13 cellular contexts compared by ENCODE assay signal in the genomic region with DNA sequence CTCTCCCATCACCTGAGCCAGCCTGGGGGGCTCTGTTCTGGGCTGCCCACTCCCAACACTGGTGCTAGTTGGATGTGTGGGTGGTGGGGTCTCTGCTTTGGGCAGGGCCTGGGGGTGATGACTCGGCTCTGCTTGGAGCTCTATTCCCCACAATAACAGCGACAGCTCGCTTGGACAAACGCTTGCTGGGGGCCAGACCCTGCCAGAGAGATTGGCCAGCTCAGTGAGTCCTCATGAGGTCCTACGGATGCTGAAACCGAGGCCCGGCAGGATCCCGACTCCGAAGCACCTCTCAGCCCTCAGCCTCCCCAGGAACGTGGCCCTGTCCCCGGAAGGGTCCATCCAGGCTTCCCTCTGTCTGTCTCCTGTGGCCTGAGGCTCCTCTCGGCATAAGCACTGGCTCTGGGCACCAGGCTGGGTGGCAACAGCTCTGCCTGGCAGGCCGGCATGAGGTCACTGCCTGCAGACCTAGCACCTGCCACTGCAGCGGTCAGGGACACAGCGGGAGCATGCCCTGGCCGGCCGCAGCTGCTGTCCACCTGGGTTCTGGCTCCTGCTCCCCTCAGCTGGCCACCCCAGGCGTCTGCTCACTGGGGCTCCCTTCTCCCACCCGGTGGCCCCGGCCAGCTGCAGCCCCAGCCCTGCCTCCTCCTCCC. TPM values are rescaled to one million over a fixed set of nuclear protein-coding genes. Genes with fewer than 3 reads are reported as not detected.
DNase-seq lines count a peak whose midpoint lies in the region; ATAC-seq and TF ChIP-seq lines count a peak whose summit lies in the region.
"Had no signal": no experiment of that assay in that cellular context is flagged by ENCODE, and none has a peak within 500 bp of the region (broad histone marks: within the 10 kb centered on the region; RNA-seq: fewer than 3 reads in every experiment).

No MANE protein-coding gene starts in this region.

- H3K27me3 Mint-ChIP-seq in Calu3 (ENCODE audit: unreplicated experiment), result no peaks in the 10 kb centered on the region
- H3K27me3 Mint-ChIP-seq in activated CD4-positive, alpha-beta T cell treated with anti-CD3 and anti-CD28 coated beads, Interleukin-2, amount 10 ng/mL, durations not matched to agents 7 days and 5 days, result no peaks in the 10 kb centered on the region
- no peaks in the 10 kb centered on the region for H3K27me3 Mint-ChIP-seq in activated CD4-positive, alpha-beta memory T cell treated with anti-CD3 and anti-CD28 coated beads, Interleukin-2, amount 10 ng/mL, durations not matched to agents 7 days and 5 days

- H3K27ac Mint-ChIP-seq in Calu3 (ENCODE audit: unreplicated experiment), result peak overlapping the region; percentile 67
- H3K27ac Mint-ChIP-seq in activated CD4-positive, alpha-beta T cell treated with anti-CD3 and anti-CD28 coated beads, Interleukin-2, amount 10 ng/mL, durations not matched to agents 7 days and 5 days, result no peak overlapping the region
- no peak overlapping the region for H3K27ac Mint-ChIP-seq in activated CD4-positive, alpha-beta memory T cell treated with anti-CD3 and anti-CD28 coated beads, Interleukin-2, amount 10 ng/mL, durations not matched to agents 7 days and 5 days
- H3K27ac Mint-ChIP-seq: activated T-helper 2 cell treated with anti-CD3 and anti-CD28 coated beads, Interferon-gamma antibody, Interleukin-2, Interleukin-4, amounts not matched to agents 10 μg/mL and 5 μg/mL and 100 μg/mL, durations not matched to agents 14 hours and 24 hours and 36 hours had no signal

- H3K4me1 ChIP-seq in right atrium auricular region (peaks cover 0 to 94% of the 10 kb centered on the region in 2 donors), skeletal muscle satellite cell (ENCODE audit: control insufficient read depth, insufficient read depth, low read length) (peaks cover 57% of the 10 kb centered on the region)

- H3K9me3 Mint-ChIP-seq in Calu3 (ENCODE audit: low read depth, unreplicated experiment), result no peaks in the 10 kb centered on the region
- no peaks in the 10 kb centered on the region for H3K9me3 Mint-ChIP-seq in activated CD4-positive, alpha-beta T cell treated with anti-CD3 and anti-CD28 coated beads, Interleukin-2, amount 10 ng/mL, durations not matched to agents 7 days and 5 days
- no peaks in the 10 kb centered on the region for H3K9me3 Mint-ChIP-seq in activated CD4-positive, alpha-beta memory T cell treated with anti-CD3 and anti-CD28 coated beads, Interleukin-2, amount 10 ng/mL, durations not matched to agents 7 days and 5 days
- H3K9me3 Mint-ChIP-seq: activated T-helper 2 cell treated with anti-CD3 and anti-CD28 coated beads, Interferon-gamma antibody, Interleukin-2, Interleukin-4, amounts not matched to agents 10 μg/mL and 5 μg/mL and 100 μg/mL, durations not matched to agents 14 hours and 24 hours and 36 hours had no signal

- no peak for DNase-seq in Calu3
- DNase-seq in RPMI7951 (ENCODE audit: low read depth), result peak; percentile 71
- no peak for DNase-seq in right atrium auricular region (ENCODE audit: low spot score)
- DNase-seq in activated CD4-positive, alpha-beta T cell treated with anti-CD3 and anti-CD28 coated beads, Interleukin-2, amount 10 ng/mL, durations not matched to agents 7 days and 5 days, result no peak
- no peak for DNase-seq in activated CD4-positive, alpha-beta memory T cell treated with anti-CD3 and anti-CD28 coated beads, Interleukin-2, amount 10 ng/mL, durations not matched to agents 7 days and 5 days
- DNase-seq: activated CD4-positive, alpha-beta T cell treated with anti-CD3 and anti-CD28 coated beads for 1 hour; GM23248; NCI-H2107; occipital lobe had no signal

- H3K36me3 Mint-ChIP-seq in Calu3 (ENCODE audit: insufficient read depth, unreplicated experiment), result peaks cover 40% of the 10 kb centered on the region
- no peaks in the 10 kb centered on the region for H3K36me3 Mint-ChIP-seq in activated CD4-positive, alpha-beta T cell treated with anti-CD3 and anti-CD28 coated beads, Interleukin-2, amount 10 ng/mL, durations not matched to agents 7 days and 5 days (ENCODE audit: low read depth)
- no peaks in the 10 kb centered on the region for H3K36me3 Mint-ChIP-seq in activated CD4-positive, alpha-beta memory T cell treated with anti-CD3 and anti-CD28 coated beads, Interleukin-2, amount 10 ng/mL, durations not matched to agents 7 days and 5 days (ENCODE audit: low read depth)

- CTCF ChIA-PET in Calu3 (lab: Charles Lee), result interaction anchor here (0.7 to 1.6 kb wide), 7 partner anchors 11 to 100 kb away, joined by 3 to 7 read pairs (median 5); no protein-coding TSS in a partner anchor
- CTCF ChIA-PET in activated CD4-positive, alpha-beta T cell treated with anti-CD3 and anti-CD28 coated beads, Interleukin-2, amount 10 ng/mL, durations not matched to agents 7 days and 5 days (lab: Charles Lee), result no interaction called here
- CTCF ChIA-PET in activated CD4-positive, alpha-beta memory T cell treated with anti-CD3 and anti-CD28 coated beads, Interleukin-2, amount 10 ng/mL, durations not matched to agents 7 days and 5 days (lab: Charles Lee), result interaction anchor here (0.9 kb wide), 1 partner anchor 37 kb away, joined by 3 read pairs; no protein-coding TSS in a partner anchor

- H3K4me1 Mint-ChIP-seq in Calu3 (ENCODE audit: low read depth, unreplicated experiment), result peaks cover 23% of the 10 kb centered on the region
- H3K4me1 Mint-ChIP-seq in activated CD4-positive, alpha-beta T cell treated with anti-CD3 and anti-CD28 coated beads, Interleukin-2, amount 10 ng/mL, durations not matched to agents 7 days and 5 days, result no peaks in the 10 kb centered on the region
- H3K4me1 Mint-ChIP-seq in activated CD4-positive, alpha-beta memory T cell treated with anti-CD3 and anti-CD28 coated beads, Interleukin-2, amount 10 ng/mL, durations not matched to agents 7 days and 5 days, result no peaks in the 10 kb centered on the region

- H3K4me3 ChIP-seq in right atrium auricular region (no peak overlapping the region), skeletal muscle satellite cell (ENCODE audit: low read length) (no peak overlapping the region)
- H3K4me3 ChIP-seq: GM23248 had no signal

- H3K27me3 ChIP-seq in right atrium auricular region (no peaks in the 10 kb centered on the region), skeletal muscle satellite cell (ENCODE audit: control insufficient read depth, insufficient read depth, low read length) (no peaks in the 10 kb centered on the region)

- TF ChIP-seq CTCF in Calu3 (IDR thresholded peaks at IDR 0.05; ENCODE audit: unreplicated experiment), result no peak
- TF ChIP-seq CTCF in right atrium auricular region (IDR thresholded peaks at IDR 0.05), result no peak

- H3K9me3 ChIP-seq in right atrium auricular region (no peaks in the 10 kb centered on the region), skeletal muscle satellite cell (replicated peaks; ENCODE audit: low read length) (no peaks in the 10 kb centered on the region)

- no TSS peak for BruUV-seq in Calu3 (replicated peaks; lab: Mats Ljungman, UMichigan)

- ATAC-seq in HG02840 (IDR thresholded peaks at IDR 0.05; ENCODE audit: low FRiP score, unreplicated experiment), result no peak
- ATAC-seq in HG02763 (IDR thresholded peaks at IDR 0.05; ENCODE audit: unreplicated experiment), result no peak

- H3K9ac ChIP-seq in skeletal muscle satellite cell (ENCODE audit: low read depth, low read length), result peak overlapping the region; percentile 5

- no peak overlapping the region for H3K4me3 Mint-ChIP-seq in Calu3 (ENCODE audit: low read depth, unreplicated experiment)
- no peak overlapping the region for H3K4me3 Mint-ChIP-seq in activated CD4-positive, alpha-beta T cell treated with anti-CD3 and anti-CD28 coated beads, Interleukin-2, amount 10 ng/mL, durations not matched to agents 7 days and 5 days
- H3K4me3 Mint-ChIP-seq in activated CD4-positive, alpha-beta memory T cell treated with anti-CD3 and anti-CD28 coated beads, Interleukin-2, amount 10 ng/mL, durations not matched to agents 7 days and 5 days, result no peak overlapping the region

- peaks cover 36% of the 10 kb centered on the region for H3K36me3 ChIP-seq in right atrium auricular region
- peaks cover 24% of the 10 kb centered on the region for H3K36me3 ChIP-seq in skeletal muscle satellite cell (ENCODE audit: insufficient read depth, low read length)

- intact Hi-C loops in Calu3 (cut with micrococcal nuclease; ENCODE audit: unreplicated experiment), result no loop called here

- POLR2A ChIA-PET in activated CD4-positive, alpha-beta T cell treated with anti-CD3 and anti-CD28 coated beads, Interleukin-2, amount 10 ng/mL, durations not matched to agents 7 days and 5 days (lab: Charles Lee), result no interaction called here
- POLR2A ChIA-PET in activated CD4-positive, alpha-beta memory T cell treated with anti-CD3 and anti-CD28 coated beads, Interleukin-2, amount 10 ng/mL, durations not matched to agents 7 days and 5 days (lab: Charles Lee), result no interaction called here

- peak overlapping the region; percentile 50 for H3K4me2 ChIP-seq in skeletal muscle satellite cell (ENCODE audit: low read length)

- H3K27ac ChIP-seq in right atrium auricular region, result peak overlapping the region; percentile 77 to 85

RNA-seq across cellular contexts. Expression of gene NTHL1, which starts 7.1 kb away (rescaled TPM):
- total RNA-seq in Calu3 (2022), result 32.8 and 33.8 TPM in 2 replicates
- total RNA-seq in RPMI7951 (2014; rRNA removed; shearing (Covaris generic)), result 24.8 and 48.2 TPM in 2 replicates
- total RNA-seq in right atrium auricular region, result 10 to 100 TPM; 10.3 to 17.7 TPM
- 14.4 and 18.8 TPM in 2 replicates for total RNA-seq in skeletal muscle satellite cell (2012; rRNA removed)
- 10 to 100 TPM; 23.8 to 34.4 TPM for total RNA-seq in activated CD4-positive, alpha-beta T cell treated with anti-CD3 and anti-CD28 coated beads, Interleukin-2, amount 10 ng/mL, durations not matched to agents 7 days and 5 days
- total RNA-seq in activated CD4-positive, alpha-beta memory T cell treated with anti-CD3 and anti-CD28 coated beads, Interleukin-2, amount 10 ng/mL, durations not matched to agents 7 days and 5 days, result 10 to 100 TPM; 22.5 to 24.5 TPM

RNA-seq across cellular contexts. Expression of gene TSC2, which starts 7.2 kb away (rescaled TPM):
- total RNA-seq in Calu3 (2022) (170 and 194 TPM in 2 replicates), right atrium auricular region (10 to 100 TPM; 42.4 to 43.2 TPM)
- 19.0 and 19.5 TPM in 2 replicates for total RNA-seq in RPMI7951 (2014; rRNA removed; shearing (Covaris generic))
- 34.9 and 36.5 TPM in 2 replicates for total RNA-seq in skeletal muscle satellite cell (2012; rRNA removed)
- total RNA-seq in activated CD4-positive, alpha-beta T cell treated with anti-CD3 and anti-CD28 coated beads, Interleukin-2, amount 10 ng/mL, durations not matched to agents 7 days and 5 days, result 100 to 1,000 TPM; 112 to 115 TPM
- total RNA-seq in activated CD4-positive, alpha-beta memory T cell treated with anti-CD3 and anti-CD28 coated beads, Interleukin-2, amount 10 ng/mL, durations not matched to agents 7 days and 5 days, result 10 to 100 TPM; 88.4 to 90.1 TPM

RNA-seq across cellular contexts. Expression of gene NHERF2, which starts 13.9 kb away (rescaled TPM):
- 15.7 and 22.0 TPM in 2 replicates for total RNA-seq in Calu3 (2022)
- 49.0 and 51.1 TPM in 2 replicates for total RNA-seq in RPMI7951 (2014; rRNA removed; shearing (Covaris generic))
- 100 to 1,000 TPM; 187 to 213 TPM for total RNA-seq in right atrium auricular region
- 3.5 and 6.1 TPM in 2 replicates for total RNA-seq in skeletal muscle satellite cell (2012; rRNA removed)
- 1 to 10 TPM; 1.1 to 1.4 TPM for total RNA-seq in activated CD4-positive, alpha-beta T cell treated with anti-CD3 and anti-CD28 coated beads, Interleukin-2, amount 10 ng/mL, durations not matched to agents 7 days and 5 days
- under 1 TPM; 0.85 to 0.96 TPM for total RNA-seq in activated CD4-positive, alpha-beta memory T cell treated with anti-CD3 and anti-CD28 coated beads, Interleukin-2, amount 10 ng/mL, durations not matched to agents 7 days and 5 days

RNA-seq across cellular contexts. Expression of gene NPW, which starts 21.0 kb away (rescaled TPM):
- total RNA-seq in Calu3 (2022) (1.5 and 4.2 TPM in 2 replicates), right atrium auricular region (not detected)
- 0.20 and 0.24 TPM in 2 replicates for total RNA-seq in RPMI7951 (2014; rRNA removed; shearing (Covaris generic))
- total RNA-seq in skeletal muscle satellite cell (2012; rRNA removed), result not detected in 2 replicates
- total RNA-seq in activated CD4-positive, alpha-beta T cell treated with anti-CD3 and anti-CD28 coated beads, Interleukin-2, amount 10 ng/mL, durations not matched to agents 7 days and 5 days, result under 1 TPM; 0.42 to 0.69 TPM
- total RNA-seq in activated CD4-positive, alpha-beta memory T cell treated with anti-CD3 and anti-CD28 coated beads, Interleukin-2, amount 10 ng/mL, durations not matched to agents 7 days and 5 days, result under 1 TPM; 0.48 to 0.65 TPM
- total RNA-seq: GM23248, occipital lobe had no signal

RNA-seq across cellular contexts. Expression of gene ZNF598, which starts 31.0 kb away (rescaled TPM):
- total RNA-seq in Calu3 (2022) (72.4 and 73.1 TPM in 2 replicates), right atrium auricular region (10 to 100 TPM; 11.4 to 19.9 TPM)
- 9.7 and 13.6 TPM in 2 replicates for total RNA-seq in RPMI7951 (2014; rRNA removed; shearing (Covaris generic))
- 26.1 and 28.0 TPM in 2 replicates for total RNA-seq in skeletal muscle satellite cell (2012; rRNA removed)
- total RNA-seq in activated CD4-positive, alpha-beta T cell treated with anti-CD3 and anti-CD28 coated beads, Interleukin-2, amount 10 ng/mL, durations not matched to agents 7 days and 5 days, result 10 to 100 TPM; 56.3 to 56.5 TPM
- total RNA-seq in activated CD4-positive, alpha-beta memory T cell treated with anti-CD3 and anti-CD28 coated beads, Interleukin-2, amount 10 ng/mL, durations not matched to agents 7 days and 5 days, result 10 to 100 TPM; 52.1 to 53.6 TPM
